ENCODE assay signal across 3 cellular contexts in genomic region chr1:205986848-205987247, GRCh38.
TF ChIP-seq lines count a peak whose summit lies in the region.

No MANE protein-coding gene starts in this region.

TF ChIP-seq in SK-N-SH treated with all-trans-retinoic acid at 6 μM for 48 hours, 23 proteins besides CTCF, POLR2A, EP300 and RAD21 (continues in another document):
- TF ChIP-seq RARB (CRISPR knock-in tag; IDR thresholded peaks at IDR 0.05): no peak
- no peak for TF ChIP-seq ARNTL (CRISPR knock-in tag; IDR thresholded peaks at IDR 0.05; ENCODE audit: borderline replicate concordance, low read depth)
- 0 out of 2 replicates have a peak, but pooled peaks have one; percentile 38 for TF ChIP-seq TCF4 (CRISPR knock-in tag; IDR thresholded peaks at IDR 0.05; ENCODE audit: borderline replicate concordance)
- TF ChIP-seq ISL1 (CRISPR knock-in tag; IDR thresholded peaks at IDR 0.05): peak; percentile 92
- TF ChIP-seq POU6F1 (CRISPR knock-in tag; IDR thresholded peaks at IDR 0.05; ENCODE audit: borderline replicate concordance, low read depth): no peak; the same call in 1 of the 2 replicates
- TF ChIP-seq ESRRG (CRISPR knock-in tag; IDR thresholded peaks at IDR 0.05): no peak
- no peak for TF ChIP-seq ZFP30 (CRISPR knock-in tag; IDR thresholded peaks at IDR 0.05)
- TF ChIP-seq BACH2 (CRISPR knock-in tag; IDR thresholded peaks at IDR 0.05; ENCODE audit: borderline replicate concordance): no peak
- TF ChIP-seq SNAI2 (CRISPR knock-in tag; IDR thresholded peaks at IDR 0.05): peak; percentile 66; the same call in 1 of the 2 replicates
- TF ChIP-seq OSR1 (CRISPR knock-in tag; IDR thresholded peaks at IDR 0.05): no peak
- peak; percentile 77; the same call in 1 of the 2 replicates for TF ChIP-seq CREB5 (CRISPR knock-in tag; IDR thresholded peaks at IDR 0.05; ENCODE audit: low read depth)
- TF ChIP-seq CSDC2 (CRISPR knock-in tag; IDR thresholded peaks at IDR 0.05): no peak
- TF ChIP-seq ZC3H10 (CRISPR knock-in tag; IDR thresholded peaks at IDR 0.05): no peak
- no peak for TF ChIP-seq ZNF70 (CRISPR knock-in tag; IDR thresholded peaks at IDR 0.05)
- peak; percentile 67; the same call in 1 of the 2 replicates for TF ChIP-seq PATZ1 (CRISPR knock-in tag; IDR thresholded peaks at IDR 0.05; ENCODE audit: borderline replicate concordance)
- TF ChIP-seq ZNF565 (CRISPR knock-in tag; conservative IDR thresholded peaks at IDR 0.05; ENCODE audit: low read depth): no peak

TF ChIP-seq in SK-N-SH, 30 proteins besides CTCF, POLR2A, EP300 and RAD21:
- TF ChIP-seq MXI1 (IDR thresholded peaks at IDR 0.05; ENCODE audit: low read depth, low read length) (no peak), NFIC (IDR thresholded peaks at IDR 0.05; ENCODE audit: borderline replicate concordance) (no peak), MEF2A (IDR thresholded peaks at IDR 0.05; ENCODE audit: borderline replicate concordance, low read depth) (no peak), TAF1 (IDR thresholded peaks at IDR 0.05; ENCODE audit: borderline replicate concordance, low read depth, low read length) (no peak), TEAD4 (IDR thresholded peaks at IDR 0.05; ENCODE audit: borderline replicate concordance, insufficient read depth) (no peak), NRF1 (IDR thresholded peaks at IDR 0.05; ENCODE audit: low read depth, low read length) (no peak), TCF12 (IDR thresholded peaks at IDR 0.05) (no peak), GABPA (IDR thresholded peaks at IDR 0.05; ENCODE audit: low read depth) (no peak), GATA2 (CRISPR knock-in tag; IDR thresholded peaks at IDR 0.05) (no peak), EZH2phosphoT487 (IDR thresholded peaks at IDR 0.05; ENCODE audit: borderline replicate concordance, low read depth) (no peak), MAX (IDR thresholded peaks at IDR 0.05; ENCODE audit: low read depth) (no peak), IRF3 (IDR thresholded peaks at IDR 0.05; ENCODE audit: low read depth, low read length) (no peak)

TF ChIP-seq in endothelial cell of umbilical vein, 7 proteins besides CTCF, POLR2A, EP300 and RAD21:
- TF ChIP-seq FOS (IDR thresholded peaks at IDR 0.05; ENCODE audit: borderline replicate concordance, insufficient read depth, low read length): no peak
- no peak for TF ChIP-seq POLR2AphosphoS5 (IDR thresholded peaks at IDR 0.05; ENCODE audit: insufficient read depth, low read depth, low read length)
- no peak for TF ChIP-seq JUN (IDR thresholded peaks at IDR 0.05; ENCODE audit: borderline replicate concordance, insufficient read depth, insufficient read length, low read depth)
- TF ChIP-seq EZH2 (IDR thresholded peaks at IDR 0.05; ENCODE audit: borderline replicate concordance, low read depth, low read length, severe bottlenecking): no peak
- no peak for TF ChIP-seq MYC (IDR thresholded peaks at IDR 0.05; ENCODE audit: low read depth, low read length)
- TF ChIP-seq MAX (IDR thresholded peaks at IDR 0.05; ENCODE audit: insufficient read depth, insufficient read length): no peak
- no peak for TF ChIP-seq GATA2 (IDR thresholded peaks at IDR 0.05; ENCODE audit: insufficient read depth, insufficient read length, low read depth, low read length)
